29 cellular contexts compared by ENCODE assay signal in the genomic region with DNA sequence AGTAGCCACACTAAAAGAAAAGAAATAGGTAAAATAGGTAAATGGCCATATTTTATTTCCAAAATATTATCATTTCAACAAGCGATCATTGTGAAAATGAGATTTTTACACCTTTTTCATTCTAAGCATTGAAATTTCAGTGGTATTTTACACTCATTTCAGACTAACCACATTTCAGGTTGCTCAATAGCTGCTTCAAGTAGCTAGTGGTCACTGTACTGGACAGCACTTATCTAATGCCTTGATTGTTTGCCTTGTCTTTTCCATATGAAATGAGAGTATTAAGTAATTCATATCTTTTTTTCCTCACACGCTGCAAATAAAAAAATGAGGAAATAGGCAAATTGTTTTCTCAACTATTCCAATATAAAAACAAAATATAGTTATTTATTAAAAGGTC.
"Had no signal": no experiment of that assay in that cellular context is flagged by ENCODE, and none has a peak within 500 bp of the region (broad histone marks: within the 10 kb centered on the region; RNA-seq: fewer than 3 reads in every experiment).

No MANE protein-coding gene starts in this region.

- ATAC-seq: activated CD4-positive, CD25-positive, alpha-beta regulatory T cell treated with anti-CD3 and anti-CD28 coated beads, Interleukin-2, amount 50 U/mL, for 24 hours; gastroesophageal sphincter; left colon; naive thymus-derived CD4-positive, alpha-beta T cell; stimulated activated effector memory CD8-positive, alpha-beta T cell treated with anti-CD3 and anti-CD28 coated beads, Interleukin-12 subunit alpha, Interleukin-12 subunit beta, amount 100 ng/mL, for 72 hours had no signal

- H3K27ac Mint-ChIP-seq: activated naive CD8-positive, alpha-beta T cell treated with anti-CD3 and anti-CD28 coated beads for 36 hours; naive thymus-derived CD4-positive, alpha-beta T cell; progenitor cell of endocrine pancreas; stimulated activated effector memory CD8-positive, alpha-beta T cell treated with anti-CD3 and anti-CD28 coated beads, Interleukin-12 subunit alpha, Interleukin-12 subunit beta, amount 100 ng/mL, for 72 hours; stimulated activated naive CD8-positive, alpha-beta T cell treated with anti-CD3 and anti-CD28 coated beads, Interleukin-15, Interleukin-2, amounts not matched to agents 100 ng/mL and 50 ng/mL, for 24 hours; T-helper 2 cell treated with Interferon-gamma antibody and Interleukin-4, amounts not matched to agents 5 μg/mL and 100 μg/mL, for 36 hours had no signal

- H3K36me3 Mint-ChIP-seq: activated naive CD8-positive, alpha-beta T cell treated with anti-CD3 and anti-CD28 coated beads for 36 hours; naive thymus-derived CD4-positive, alpha-beta T cell; stimulated activated effector memory CD8-positive, alpha-beta T cell treated with anti-CD3 and anti-CD28 coated beads, Interleukin-12 subunit alpha, Interleukin-12 subunit beta, amount 100 ng/mL, for 72 hours had no signal

- H3K27me3 Mint-ChIP-seq: activated naive CD8-positive, alpha-beta T cell treated with anti-CD3 and anti-CD28 coated beads for 36 hours; naive thymus-derived CD4-positive, alpha-beta T cell; progenitor cell of endocrine pancreas; stimulated activated naive CD8-positive, alpha-beta T cell treated with anti-CD3 and anti-CD28 coated beads, Interleukin-15, Interleukin-2, amounts not matched to agents 100 ng/mL and 50 ng/mL, for 24 hours had no signal

- H3K4me1 ChIP-seq: esophagus muscularis mucosa, gastroesophageal sphincter, sigmoid colon had no signal

- H3K36me3 ChIP-seq: esophagus muscularis mucosa, gastroesophageal sphincter, ovary, sigmoid colon, thoracic aorta had no signal

- H3K4me1 Mint-ChIP-seq: activated naive CD8-positive, alpha-beta T cell treated with anti-CD3 and anti-CD28 coated beads for 36 hours; naive thymus-derived CD4-positive, alpha-beta T cell; stimulated activated effector memory CD8-positive, alpha-beta T cell treated with anti-CD3 and anti-CD28 coated beads, Interleukin-12 subunit alpha, Interleukin-12 subunit beta, amount 100 ng/mL, for 72 hours had no signal

- H3K9me3 Mint-ChIP-seq: activated naive CD8-positive, alpha-beta T cell treated with anti-CD3 and anti-CD28 coated beads for 36 hours; T-helper 2 cell treated with Interferon-gamma antibody and Interleukin-4, amounts not matched to agents 5 μg/mL and 100 μg/mL, for 36 hours had no signal

- H3K4me3 ChIP-seq: esophagus muscularis mucosa, gastroesophageal sphincter, hepatocyte, ovary, sigmoid colon, thoracic aorta had no signal

- H3K4me3 Mint-ChIP-seq: activated naive CD8-positive, alpha-beta T cell treated with anti-CD3 and anti-CD28 coated beads for 36 hours; naive thymus-derived CD4-positive, alpha-beta T cell; stimulated activated effector memory CD8-positive, alpha-beta T cell treated with anti-CD3 and anti-CD28 coated beads, Interleukin-12 subunit alpha, Interleukin-12 subunit beta, amount 100 ng/mL, for 72 hours; stimulated activated naive CD8-positive, alpha-beta T cell treated with anti-CD3 and anti-CD28 coated beads, Interleukin-15, Interleukin-2, amounts not matched to agents 100 ng/mL and 50 ng/mL, for 24 hours; T-helper 2 cell treated with Interferon-gamma antibody and Interleukin-4, amounts not matched to agents 5 μg/mL and 100 μg/mL, for 36 hours had no signal

- DNase-seq: activated CD4-positive, alpha-beta T cell treated with anti-CD3 and anti-CD28 coated beads for 48 hours; activated CD4-positive, alpha-beta T cell treated with anti-CD3 and anti-CD28 coated beads, Interleukin-2, amount 50 U/mL, for 48 hours; activated CD8-positive, alpha-beta memory T cell treated with anti-CD3 and anti-CD28 coated beads for 24 hours; activated effector memory CD4-positive, alpha-beta T cell treated with Interleukin-2 at 50 U/mL for 16 hours; activated naive CD4-positive, alpha-beta T cell treated with Interleukin-2 at 50 U/mL for 16 hours; activated naive CD8-positive, alpha-beta T cell treated with anti-CD3 and anti-CD28 coated beads for 36 hours; amniotic stem cell; central memory CD4-positive, alpha-beta T cell; dermis blood vessel endothelial cell; effector CD4-positive, alpha-beta T cell; kidney; left colon; midbrain; naive thymus-derived CD4-positive, alpha-beta T cell; ovary; sigmoid colon; small intestine; stimulated activated CD4-positive, alpha-beta T cell treated with anti-CD3 and anti-CD28 coated beads, Interleukin-4, amount 100 ng/mL, for 24 hours; T-helper 1 cell; trophoblast cell had no signal

- H3K27me3 ChIP-seq: esophagus muscularis mucosa, gastroesophageal sphincter, hepatocyte, ovary, sigmoid colon had no signal

- H3K9me3 ChIP-seq: esophagus muscularis mucosa, gastroesophageal sphincter, ovary, sigmoid colon, thoracic aorta had no signal
